ENCODE assay signal across 17 cellular contexts in genomic region chr21:46054031-46054430, GRCh38. TPM values are rescaled to one million over a fixed set of nuclear protein-coding genes. Genes with fewer than 3 reads are reported as not detected.
DNase-seq lines count a peak whose midpoint lies in the region; ATAC-seq and TF ChIP-seq lines count a peak whose summit lies in the region.
"Had no signal": no experiment of that assay in that cellular context is flagged by ENCODE, and none has a peak within 500 bp of the region (broad histone marks: within the 10 kb centered on the region; RNA-seq: fewer than 3 reads in every experiment).

No MANE protein-coding gene starts in this region.

- intact Hi-C loops in testis (cut with DNase I; ENCODE audit: low total_unique reads), result no loop called here

- H3K9me3 Mint-ChIP-seq in activated T-cell treated with anti-CD3 and anti-CD28 coated beads, Interleukin-2, amount 50 U/mL, for 24 hours, result peaks cover 5% of the 10 kb centered on the region
- H3K9me3 Mint-ChIP-seq in activated T-cell treated with anti-CD3 and anti-CD28 coated beads, Interleukin-2, amount 50 U/mL, for 4 hours, result no peaks in the 10 kb centered on the region
- peaks cover 0 to 6% of the 10 kb centered on the region in 2 donors for H3K9me3 Mint-ChIP-seq in effector memory CD8-positive, alpha-beta T cell
- peaks cover 4% of the 10 kb centered on the region for H3K9me3 Mint-ChIP-seq in neural crest cell

- peaks cover 47% of the 10 kb centered on the region for H3K4me1 Mint-ChIP-seq in activated T-cell treated with anti-CD3 and anti-CD28 coated beads, Interleukin-2, amount 50 U/mL, for 24 hours (ENCODE audit: low read depth)
- peaks cover 11% of the 10 kb centered on the region for H3K4me1 Mint-ChIP-seq in activated T-cell treated with anti-CD3 and anti-CD28 coated beads, Interleukin-2, amount 50 U/mL, for 4 hours (ENCODE audit: low read depth)
- peaks cover 5 to 22% of the 10 kb centered on the region in 2 donors for H3K4me1 Mint-ChIP-seq in effector memory CD8-positive, alpha-beta T cell (ENCODE audit: low read depth in 2 of 2)
- peaks cover 24% of the 10 kb centered on the region for H3K4me1 Mint-ChIP-seq in neural crest cell

- peaks cover 33% of the 10 kb centered on the region for H3K4me1 ChIP-seq in testis

- no peaks in the 10 kb centered on the region for H3K36me3 ChIP-seq in testis (ENCODE audit: low read depth, missing control alignments)
- H3K36me3 ChIP-seq: heart right ventricle had no signal

- no peak overlapping the region for H3K4me3 Mint-ChIP-seq in activated T-cell treated with anti-CD3 and anti-CD28 coated beads, Interleukin-2, amount 50 U/mL, for 24 hours
- no peak overlapping the region for H3K4me3 Mint-ChIP-seq in activated T-cell treated with anti-CD3 and anti-CD28 coated beads, Interleukin-2, amount 50 U/mL, for 4 hours
- H3K4me3 Mint-ChIP-seq in effector memory CD8-positive, alpha-beta T cell, result peak overlapping the region in 1 of 2 donors; percentile 21
- H3K4me3 Mint-ChIP-seq in neural crest cell, result no peak overlapping the region

- no peak overlapping the region for H3K4me3 ChIP-seq in testis

- peaks cover 28% of the 10 kb centered on the region for H3K27me3 Mint-ChIP-seq in activated T-cell treated with anti-CD3 and anti-CD28 coated beads, Interleukin-2, amount 50 U/mL, for 24 hours
- peaks cover 30% of the 10 kb centered on the region for H3K27me3 Mint-ChIP-seq in activated T-cell treated with anti-CD3 and anti-CD28 coated beads, Interleukin-2, amount 50 U/mL, for 4 hours (ENCODE audit: low read depth)
- peaks cover 13 to 23% of the 10 kb centered on the region in 2 donors for H3K27me3 Mint-ChIP-seq in effector memory CD8-positive, alpha-beta T cell
- H3K27me3 Mint-ChIP-seq in neural crest cell (ENCODE audit: low read depth), result no peaks in the 10 kb centered on the region

- TF ChIP-seq POLR2A in testis (IDR thresholded peaks at IDR 0.05), result no peak

- 83 to 89% methylated on average over 10 of the region's 10 CpGs for WGBS in testis, 2 donors

- no peaks in the 10 kb centered on the region for H3K36me3 Mint-ChIP-seq in activated T-cell treated with anti-CD3 and anti-CD28 coated beads, Interleukin-2, amount 50 U/mL, for 24 hours (ENCODE audit: low read depth)
- no peaks in the 10 kb centered on the region for H3K36me3 Mint-ChIP-seq in activated T-cell treated with anti-CD3 and anti-CD28 coated beads, Interleukin-2, amount 50 U/mL, for 4 hours (ENCODE audit: insufficient read depth)
- H3K36me3 Mint-ChIP-seq in effector memory CD8-positive, alpha-beta T cell (ENCODE audit: insufficient read depth), result peaks cover 9% of the 10 kb centered on the region
- peaks cover 4% of the 10 kb centered on the region for H3K36me3 Mint-ChIP-seq in neural crest cell (ENCODE audit: low read depth)

- no peaks in the 10 kb centered on the region for H3K9me3 ChIP-seq in testis
- H3K9me3 ChIP-seq: heart right ventricle had no signal

- in situ Hi-C loops in G401 (cut with HindIII; ENCODE audit: low sequenced_read_pairs), result no loop called here

- no peaks in the 10 kb centered on the region for H3K27me3 ChIP-seq in testis

- TF ChIP-seq CTCF in neural crest cell (conservative IDR thresholded peaks at IDR 0.05), result no peak
- no peak for TF ChIP-seq CTCF in testis (IDR thresholded peaks at IDR 0.05)

- no peak for ATAC-seq in activated T-cell treated with anti-CD3 and anti-CD28 coated beads, Interleukin-2, amount 50 U/mL, for 4 hours
- ATAC-seq in effector memory CD8-positive, alpha-beta T cell (replicated peaks), result no peak
- ATAC-seq in GM21737 (IDR thresholded peaks at IDR 0.05; ENCODE audit: unreplicated experiment), result no peak

- DNase-seq in activated T-cell treated with anti-CD3 and anti-CD28 coated beads, Interleukin-2, amount 50 U/mL, for 24 hours, result peak; percentile 17
- DNase-seq in activated T-cell treated with anti-CD3 and anti-CD28 coated beads, Interleukin-2, amount 50 U/mL, for 4 hours, result no peak
- no peak for DNase-seq in effector memory CD8-positive, alpha-beta T cell
- DNase-seq in neural crest cell (ENCODE audit: low read depth, low spot score) (no peak), testis (peak; percentile 12), G401 (ENCODE audit: low spot score) (no peak), HuH-7.5 (ENCODE audit: low spot score) (no peak)
- DNase-seq: activated CD4-positive, alpha-beta T cell treated with anti-CD3 and anti-CD28 coated beads, Interleukin-2, amount 50 U/mL, for 1 hour; amygdala; cortex of kidney; DMS79; erythroblast; heart right ventricle; NCI-H1694; NCI-H526 treated with DMSO at 0.1 percent for 48 hours had no signal

- H3K27ac ChIP-seq in testis, result no peak overlapping the region
- H3K27ac ChIP-seq: C4-2B had no signal

- peak overlapping the region; percentile 47 for H3K27ac Mint-ChIP-seq in activated T-cell treated with anti-CD3 and anti-CD28 coated beads, Interleukin-2, amount 50 U/mL, for 24 hours
- H3K27ac Mint-ChIP-seq in effector memory CD8-positive, alpha-beta T cell, result peak overlapping the region; percentile 32 to 91
- peak overlapping the region; percentile 78 for H3K27ac Mint-ChIP-seq in neural crest cell (ENCODE audit: unreplicated experiment)

RNA-seq across cellular contexts. Expression of gene COL6A2, which starts 43.9 kb away (rescaled TPM):
- 1 to 10 TPM; 4.8 to 7.7 (median 5.7) TPM for total RNA-seq in activated T-cell treated with anti-CD3 and anti-CD28 coated beads, Interleukin-2, amount 50 U/mL, for 4 hours
- total RNA-seq in neural crest cell (17.8 and 18.5 TPM in 2 replicates), testis (100 to 1,000 TPM; 192 to 236 TPM)
- 362 TPM for polyA plus RNA-seq in testis (ENCODE audit: insufficient read depth, low read depth, low replicate concordance)
- 69.1 and 79.2 TPM in 2 replicates for total RNA-seq in G401 (2014; rRNA removed; shearing (Covaris generic))

Comparison
In these comparisons a context has a peak if more than half of its experiments do, and no peak if none do; other contexts are left out.
1. DNase-seq: peak in activated T-cell treated with anti-CD3 and anti-CD28 coated beads, Interleukin-2, amount 50 U/mL, for 24 hours (single experiment) and testis (single experiment); none in activated T-cell treated with anti-CD3 and anti-CD28 coated beads, Interleukin-2, amount 50 U/mL, for 4 hours (single experiment), effector memory CD8-positive, alpha-beta T cell (0 of 3), neural crest cell (single experiment), G401 (single experiment) and HuH-7.5 (single experiment).
2. Peak in every context shown above with its lines, with median percentiles within 50 percentile points of each other: H3K27ac Mint-ChIP-seq.